ENCODE assay signal across 38 cellular contexts in genomic region chr5:52374286-52374685, GRCh38.
"Had no signal": no experiment of that assay in that cellular context is flagged by ENCODE, and none has a peak within 500 bp of the region (broad histone marks: within the 10 kb centered on the region; RNA-seq: fewer than 3 reads in every experiment).

No MANE protein-coding gene starts in this region.

- H3K4me3 ChIP-seq: adrenal gland, ascending aorta, body of pancreas, breast epithelium, cardiac muscle cell had no signal

- H3K9me3 Mint-ChIP-seq: activated naive CD4-positive, alpha-beta T cell treated with anti-CD3 and anti-CD28 coated beads for 36 hours; activated naive CD4-positive, alpha-beta T cell treated with anti-CD3 and anti-CD28 coated beads, Interleukin-2, amount 10 ng/mL, durations not matched to agents 7 days and 5 days; activated naive CD4-positive, alpha-beta T cell treated with anti-CD3 and anti-CD28 coated beads, Interleukin-2, amount 50 U/mL, for 24 hours; activated naive CD4-positive, alpha-beta T cell treated with anti-CD3 and anti-CD28 coated beads, Interleukin-2, amount 50 U/mL, for 72 hours; activated naive CD8-positive, alpha-beta T cell treated with anti-CD3 and anti-CD28 coated beads for 36 hours; activated naive CD8-positive, alpha-beta T cell treated with anti-CD3 and anti-CD28 coated beads, Interleukin-2, amount 10 ng/mL, durations not matched to agents 7 days and 5 days; activated naive CD8-positive, alpha-beta T cell treated with anti-CD3 and anti-CD28 coated beads, Interleukin-2, amount 50 U/mL, for 24 hours; activated T-cell treated with anti-CD3 and anti-CD28 coated beads, Interleukin-2, amount 50 U/mL, for 24 hours; activated T-cell treated with anti-CD3 and anti-CD28 coated beads, Interleukin-2, amount 50 U/mL, for 4 hours; activated T-cell treated with anti-CD3 and anti-CD28 coated beads, Interleukin-2, amount 50 U/mL, for 72 hours; activated T-helper 1 cell treated with anti-CD3 and anti-CD28 coated beads, Interleukin-12 subunit alpha, Interleukin-12 subunit beta, Interleukin-2, Interleukin-4 antibody, amounts not matched to agents 30 ng/mL and 10 ng/mL and 1 ng/mL, durations not matched to agents 14 hours and 24 hours and 36 hours; activated T-helper 17 cell treated with anti-CD3 and anti-CD28 coated beads, Interleukin-2, amount 50 U/mL, for 72 hours; activated T-helper 2 cell treated with anti-CD3 and anti-CD28 coated beads, Interferon-gamma antibody, Interleukin-2, Interleukin-4, amounts not matched to agents 10 μg/mL and 5 μg/mL and 100 μg/mL, durations not matched to agents 14 hours and 24 hours and 36 hours; brain; central memory CD8-positive, alpha-beta T cell had no signal

- H3K27me3 Mint-ChIP-seq: activated naive CD4-positive, alpha-beta T cell treated with anti-CD3 and anti-CD28 coated beads, Interleukin-2, amount 10 ng/mL, durations not matched to agents 7 days and 5 days; activated naive CD4-positive, alpha-beta T cell treated with anti-CD3 and anti-CD28 coated beads, Interleukin-2, amount 50 U/mL, for 24 hours; activated naive CD8-positive, alpha-beta T cell; activated naive CD8-positive, alpha-beta T cell treated with anti-CD3 and anti-CD28 coated beads for 36 hours; activated naive CD8-positive, alpha-beta T cell treated with anti-CD3 and anti-CD28 coated beads, Interleukin-2, amount 50 U/mL, for 24 hours; activated T-cell treated with anti-CD3 and anti-CD28 coated beads, Interleukin-2, amount 50 U/mL, for 24 hours; activated T-helper 17 cell treated with anti-CD3 and anti-CD28 coated beads, Interleukin-2, amount 50 U/mL, for 72 hours; brain; central memory CD8-positive, alpha-beta T cell had no signal

- H3K27ac ChIP-seq: adrenal gland, ascending aorta, body of pancreas, brain microvascular endothelial cell, breast epithelium, cardiac muscle cell had no signal

- H3K9me3 ChIP-seq: adrenal gland, ascending aorta, body of pancreas, breast epithelium had no signal

- H3K27me3 ChIP-seq: adrenal gland, ascending aorta, body of pancreas, brain microvascular endothelial cell, breast epithelium, cardiac muscle cell had no signal

- H3K4me3 Mint-ChIP-seq: activated naive CD4-positive, alpha-beta T cell treated with anti-CD3 and anti-CD28 coated beads for 36 hours; activated naive CD4-positive, alpha-beta T cell treated with anti-CD3 and anti-CD28 coated beads, Interleukin-2, amount 10 ng/mL, durations not matched to agents 7 days and 5 days; activated naive CD4-positive, alpha-beta T cell treated with anti-CD3 and anti-CD28 coated beads, Interleukin-2, amount 50 U/mL, for 24 hours; activated naive CD8-positive, alpha-beta T cell; activated naive CD8-positive, alpha-beta T cell treated with anti-CD3 and anti-CD28 coated beads for 36 hours; activated naive CD8-positive, alpha-beta T cell treated with anti-CD3 and anti-CD28 coated beads, Interleukin-2, amount 10 ng/mL, durations not matched to agents 7 days and 5 days; activated naive CD8-positive, alpha-beta T cell treated with anti-CD3 and anti-CD28 coated beads, Interleukin-2, amount 50 U/mL, for 24 hours; activated T-cell treated with anti-CD3 and anti-CD28 coated beads, Interleukin-2, amount 50 U/mL, for 24 hours; activated T-cell treated with anti-CD3 and anti-CD28 coated beads, Interleukin-2, amount 50 U/mL, for 4 hours; activated T-cell treated with anti-CD3 and anti-CD28 coated beads, Interleukin-2, amount 50 U/mL, for 72 hours; activated T-helper 1 cell treated with anti-CD3 and anti-CD28 coated beads, Interleukin-12 subunit alpha, Interleukin-12 subunit beta, Interleukin-2, Interleukin-4 antibody, amounts not matched to agents 30 ng/mL and 10 ng/mL and 1 ng/mL, durations not matched to agents 14 hours and 24 hours and 36 hours; activated T-helper 17 cell treated with anti-CD3 and anti-CD28 coated beads, Interleukin-2, amount 50 U/mL, for 72 hours; brain; central memory CD8-positive, alpha-beta T cell had no signal

- H3K4me1 ChIP-seq: adrenal gland, ascending aorta, body of pancreas, breast epithelium had no signal

- H3K36me3 ChIP-seq: adrenal gland, ascending aorta, brain microvascular endothelial cell, breast epithelium, cardiac muscle cell had no signal

- H3K4me1 Mint-ChIP-seq: activated naive CD4-positive, alpha-beta T cell treated with anti-CD3 and anti-CD28 coated beads, Interleukin-2, amount 10 ng/mL, durations not matched to agents 7 days and 5 days; activated naive CD4-positive, alpha-beta T cell treated with anti-CD3 and anti-CD28 coated beads, Interleukin-2, amount 50 U/mL, for 24 hours; activated naive CD8-positive, alpha-beta T cell treated with anti-CD3 and anti-CD28 coated beads for 36 hours; activated naive CD8-positive, alpha-beta T cell treated with anti-CD3 and anti-CD28 coated beads, Interleukin-2, amount 10 ng/mL, durations not matched to agents 7 days and 5 days; activated naive CD8-positive, alpha-beta T cell treated with anti-CD3 and anti-CD28 coated beads, Interleukin-2, amount 50 U/mL, for 24 hours; activated T-helper 17 cell treated with anti-CD3 and anti-CD28 coated beads, Interleukin-2, amount 50 U/mL, for 72 hours; brain; central memory CD8-positive, alpha-beta T cell had no signal

- ATAC-seq: activated naive CD4-positive, alpha-beta T cell treated with anti-CD3 and anti-CD28 coated beads, Interleukin-2, amount 50 U/mL, for 72 hours; activated naive CD8-positive, alpha-beta T cell treated with anti-CD3 and anti-CD28 coated beads, Interleukin-2, amount 50 U/mL, for 24 hours; activated T-cell treated with anti-CD3 and anti-CD28 coated beads, Interleukin-2, amount 50 U/mL, for 4 hours; activated T-cell treated with anti-CD3 and anti-CD28 coated beads, Interleukin-2, amount 50 U/mL, for 72 hours; activated T-helper 17 cell treated with anti-CD3 and anti-CD28 coated beads, Interleukin-2, amount 50 U/mL, for 72 hours; body of pancreas had no signal

- DNase-seq: activated effector memory CD4-positive, alpha-beta T cell treated with anti-CD3 and anti-CD28 coated beads, Interleukin-2, amount 50 U/mL, for 16 hours; activated effector memory CD4-positive, alpha-beta T cell treated with Interleukin-2 at 50 U/mL for 16 hours; activated gamma-delta T cell; activated gamma-delta T cell treated with Interleukin-2 at 50 U/mL for 16 hours; activated naive CD4-positive, alpha-beta T cell; activated naive CD4-positive, alpha-beta T cell treated with anti-CD3 and anti-CD28 coated beads for 36 hours; activated naive CD4-positive, alpha-beta T cell treated with anti-CD3 and anti-CD28 coated beads, Interleukin-2, amount 10 ng/mL, durations not matched to agents 7 days and 5 days; activated naive CD4-positive, alpha-beta T cell treated with anti-CD3 and anti-CD28 coated beads, Interleukin-2, amount 50 U/mL, for 16 hours; activated naive CD4-positive, alpha-beta T cell treated with Interleukin-2 at 50 U/mL for 16 hours; activated naive CD8-positive, alpha-beta T cell treated with anti-CD3 and anti-CD28 coated beads for 36 hours; activated naive CD8-positive, alpha-beta T cell treated with anti-CD3 and anti-CD28 coated beads, Interleukin-2, amount 10 ng/mL, durations not matched to agents 7 days and 5 days; activated naive CD8-positive, alpha-beta T cell treated with anti-CD3 and anti-CD28 coated beads, Interleukin-2, amount 50 U/mL, for 24 hours; activated T-cell treated with anti-CD3 and anti-CD28 coated beads, Interleukin-2, amount 50 U/mL, for 1 hour; activated T-cell treated with anti-CD3 and anti-CD28 coated beads, Interleukin-2, amount 50 U/mL, for 24 hours; activated T-cell treated with anti-CD3 and anti-CD28 coated beads, Interleukin-2, amount 50 U/mL, for 4 hours; activated T-cell treated with anti-CD3 and anti-CD28 coated beads, Interleukin-2, amount 50 U/mL, for 48 hours; activated T-cell treated with anti-CD3 and anti-CD28 coated beads, Interleukin-2, amount 50 U/mL, for 72 hours; adrenal gland; amniotic stem cell; amygdala; anterior cingulate cortex; aorta; body of pancreas; brain microvascular endothelial cell; caudate nucleus; central memory CD4-positive, alpha-beta T cell; cerebellar nuclear complex had no signal

- H3K36me3 Mint-ChIP-seq: activated naive CD4-positive, alpha-beta T cell treated with anti-CD3 and anti-CD28 coated beads, Interleukin-2, amount 10 ng/mL, durations not matched to agents 7 days and 5 days; activated naive CD4-positive, alpha-beta T cell treated with anti-CD3 and anti-CD28 coated beads, Interleukin-2, amount 50 U/mL, for 24 hours; activated naive CD4-positive, alpha-beta T cell treated with anti-CD3 and anti-CD28 coated beads, Interleukin-2, amount 50 U/mL, for 72 hours; activated naive CD8-positive, alpha-beta T cell; activated naive CD8-positive, alpha-beta T cell treated with anti-CD3 and anti-CD28 coated beads for 36 hours; activated naive CD8-positive, alpha-beta T cell treated with anti-CD3 and anti-CD28 coated beads, Interleukin-2, amount 10 ng/mL, durations not matched to agents 7 days and 5 days; brain had no signal

- H3K27ac Mint-ChIP-seq: activated naive CD4-positive, alpha-beta T cell treated with anti-CD3 and anti-CD28 coated beads for 36 hours; activated naive CD4-positive, alpha-beta T cell treated with anti-CD3 and anti-CD28 coated beads, Interleukin-2, amount 10 ng/mL, durations not matched to agents 7 days and 5 days; activated naive CD4-positive, alpha-beta T cell treated with anti-CD3 and anti-CD28 coated beads, Interleukin-2, amount 50 U/mL, for 24 hours; activated naive CD4-positive, alpha-beta T cell treated with anti-CD3 and anti-CD28 coated beads, Interleukin-2, amount 50 U/mL, for 72 hours; activated naive CD8-positive, alpha-beta T cell; activated naive CD8-positive, alpha-beta T cell treated with anti-CD3 and anti-CD28 coated beads for 36 hours; activated naive CD8-positive, alpha-beta T cell treated with anti-CD3 and anti-CD28 coated beads, Interleukin-2, amount 10 ng/mL, durations not matched to agents 7 days and 5 days; activated naive CD8-positive, alpha-beta T cell treated with anti-CD3 and anti-CD28 coated beads, Interleukin-2, amount 50 U/mL, for 24 hours; activated T-cell treated with anti-CD3 and anti-CD28 coated beads, Interleukin-2, amount 50 U/mL, for 24 hours; activated T-cell treated with anti-CD3 and anti-CD28 coated beads, Interleukin-2, amount 50 U/mL, for 72 hours; activated T-helper 1 cell treated with anti-CD3 and anti-CD28 coated beads, Interleukin-12 subunit alpha, Interleukin-12 subunit beta, Interleukin-2, Interleukin-4 antibody, amounts not matched to agents 30 ng/mL and 10 ng/mL and 1 ng/mL, durations not matched to agents 14 hours and 24 hours and 36 hours; activated T-helper 17 cell treated with anti-CD3 and anti-CD28 coated beads, Interleukin-2, amount 50 U/mL, for 72 hours; activated T-helper 2 cell treated with anti-CD3 and anti-CD28 coated beads, Interferon-gamma antibody, Interleukin-2, Interleukin-4, amounts not matched to agents 10 μg/mL and 5 μg/mL and 100 μg/mL, durations not matched to agents 14 hours and 24 hours and 36 hours; brain had no signal
